In genomic region chr6:64034331-64034730, GRCh38 we compare ENCODE assay signal across 16 cellular contexts.
A peak's percentile ranks its signal among the peaks of the same experiment; 100 is the strongest.
DNase-seq lines count a peak whose midpoint lies in the region; ATAC-seq and TF ChIP-seq lines count a peak whose summit lies in the region.
"Had no signal": no experiment of that assay in that cellular context is flagged by ENCODE, and none has a peak within 500 bp of the region (broad histone marks: within the 10 kb centered on the region; RNA-seq: fewer than 3 reads in every experiment).

No MANE protein-coding gene starts in this region.

- no peak overlapping the region for H3K4me3 ChIP-seq in GM23338
- H3K4me3 ChIP-seq in stomach smooth muscle (ENCODE audit: low read length in 2 of 2) = no peak overlapping the region
- H3K4me3 ChIP-seq: BLaER1 treated with 17β-estradiol and CSF1 and Interleukin-3, amounts not matched to agents 10 nM and 100 nM; GM23248 had no signal

- no peaks in the 10 kb centered on the region for H4K20me1 ChIP-seq in GM23338 (replicated peaks; ENCODE audit: insufficient read depth)
- H4K20me1 ChIP-seq: BLaER1 treated with 17β-estradiol and CSF1 and Interleukin-3, amounts not matched to agents 10 nM and 100 nM had no signal

- TF ChIP-seq CTCF in GM23338 (conservative IDR thresholded peaks at IDR 0.05; ENCODE audit: low read depth in 2 of 2) (no peak), foreskin keratinocyte (conservative IDR thresholded peaks at IDR 0.05) (no peak)
- no peak for TF ChIP-seq CTCF in CD4-positive, alpha-beta T cell (IDR thresholded peaks at IDR 0.05)

- H3K27ac Mint-ChIP-seq in GM23338 = no peak overlapping the region
- no peak overlapping the region for H3K27ac Mint-ChIP-seq in CD4-positive, alpha-beta T cell
- H3K27ac Mint-ChIP-seq: B cell; CD8-positive, alpha-beta memory T cell had no signal

- no peaks in the 10 kb centered on the region for H3K9me3 ChIP-seq in stomach smooth muscle (ENCODE audit: control insufficient read depth in 2 of 2, low read length in 2 of 2)
- H3K9me3 ChIP-seq in CD4-positive, alpha-beta T cell (ENCODE audit: control insufficient read depth, low read length) = no peaks in the 10 kb centered on the region

- intact Hi-C loops in CD4-positive, alpha-beta T cell (cut with DNase I, micrococcal nuclease) = no loop called here

- CTCF ChIA-PET in CD4-positive, alpha-beta T cell (lab: Charles Lee) = no interaction called here

- POLR2A ChIA-PET in CD4-positive, alpha-beta T cell (lab: Charles Lee) = interaction anchor here (0.5 kb wide), 1 partner anchor 24 kb away, joined by 3 read pairs; no protein-coding TSS in a partner anchor

- no peaks in the 10 kb centered on the region for H3F3A ChIP-seq in GM23338 (replicated peaks; ENCODE audit: low read depth)

- no peak for DNase-seq in GM23338 (ENCODE audit: low spot score)
- DNase-seq in epithelial cell of prostate (ENCODE audit: low read depth, low spot score) = no peak
- DNase-seq in foreskin keratinocyte = no peak
- DNase-seq in CD4-positive, alpha-beta T cell = no peak
- DNase-seq in NCI-H1417 treated with DMSO at 0.1 percent for 48 hours (lab: John Stamatoyannopoulos, UW) = no peak
- no peak for DNase-seq in SIG-M5 treated with dmso at 0.1 percent for 504 hours (lab: John Stamatoyannopoulos, UW; ENCODE audit: unreplicated experiment)
- DNase-seq: CD8-positive, alpha-beta memory T cell; COR-L47; DMS153; DMS79; GDM1; GM23248; HCEC 1CT had no signal

- H3K79me2 ChIP-seq in GM23338 (replicated peaks; ENCODE audit: insufficient read depth) = no peaks in the 10 kb centered on the region

- H3K36me3 ChIP-seq in GM23338 (ENCODE audit: insufficient read depth) (no peaks in the 10 kb centered on the region), stomach smooth muscle (ENCODE audit: control insufficient read depth in 2 of 2, insufficient read depth in 2 of 2, low read length in 2 of 2) (no peaks in the 10 kb centered on the region)
- H3K36me3 ChIP-seq: BLaER1 treated with 17β-estradiol and CSF1 and Interleukin-3, amounts not matched to agents 10 nM and 100 nM had no signal

- no peak overlapping the region for H3K4me3 Mint-ChIP-seq in GM23338
- H3K4me3 Mint-ChIP-seq in CD4-positive, alpha-beta T cell = no peak overlapping the region
- H3K4me3 Mint-ChIP-seq: B cell; CD8-positive, alpha-beta memory T cell had no signal

- no peak overlapping the region for H3K9ac ChIP-seq in stomach smooth muscle (ENCODE audit: low read length in 2 of 2)
- H3K9ac ChIP-seq: BLaER1 treated with 17β-estradiol and CSF1 and Interleukin-3, amounts not matched to agents 10 nM and 100 nM; GM23248 had no signal

- no peak for ATAC-seq in GM23338
- ATAC-seq in foreskin keratinocyte = no peak
- ATAC-seq in CD4-positive, alpha-beta T cell (ENCODE audit: poor library complexity) = no peak

- peaks cover 23% of the 10 kb centered on the region for H3K9me3 Mint-ChIP-seq in GM23338
- H3K9me3 Mint-ChIP-seq in CD4-positive, alpha-beta T cell = peaks cover 7% of the 10 kb centered on the region

- no peaks in the 10 kb centered on the region for H3K4me1 Mint-ChIP-seq in GM23338
- no peaks in the 10 kb centered on the region for H3K4me1 Mint-ChIP-seq in CD4-positive, alpha-beta T cell (ENCODE audit: low read depth)
- H3K4me1 Mint-ChIP-seq: B cell; CD8-positive, alpha-beta memory T cell had no signal

- H3K9me2 ChIP-seq in GM23338 (ENCODE audit: insufficient read depth) = no peaks in the 10 kb centered on the region

- H3K27ac ChIP-seq in GM23338 (ENCODE audit: low read depth) (no peak overlapping the region), epithelial cell of prostate (peak overlapping the region; percentile 85), foreskin keratinocyte (peak overlapping the region; percentile 87), stomach smooth muscle (ENCODE audit: low read length) (peak overlapping the region; percentile 12)
- H3K27ac ChIP-seq in CD4-positive, alpha-beta T cell (ENCODE audit: low read depth, low read length) = no peak overlapping the region
- H3K27ac ChIP-seq: BLaER1 treated with 17β-estradiol and CSF1 and Interleukin-3, amounts not matched to agents 10 nM and 100 nM; GM23248 had no signal

- no peaks in the 10 kb centered on the region for H3K4me1 ChIP-seq in GM23338 (ENCODE audit: insufficient read depth)
- H3K4me1 ChIP-seq in foreskin keratinocyte = peaks cover 14% of the 10 kb centered on the region
- no peaks in the 10 kb centered on the region for H3K4me1 ChIP-seq in stomach smooth muscle (ENCODE audit: control insufficient read depth, insufficient read depth, low read length)
- H3K4me1 ChIP-seq: BLaER1 treated with 17β-estradiol and CSF1 and Interleukin-3, amounts not matched to agents 10 nM and 100 nM had no signal

- H3K36me3 Mint-ChIP-seq in GM23338 (ENCODE audit: low read depth) = peaks cover 14% of the 10 kb centered on the region
- no peaks in the 10 kb centered on the region for H3K36me3 Mint-ChIP-seq in CD4-positive, alpha-beta T cell (ENCODE audit: low read depth)
- H3K36me3 Mint-ChIP-seq: CD8-positive, alpha-beta memory T cell had no signal

- H3K4me2 ChIP-seq in GM23338 = no peak overlapping the region
- H3K4me2 ChIP-seq: BLaER1 treated with 17β-estradiol and CSF1 and Interleukin-3, amounts not matched to agents 10 nM and 100 nM had no signal

- H2AFZ ChIP-seq in GM23338 = 0 out of 2 replicates have a peak overlapping the region, but pooled peaks have one; percentile 47
- H2AFZ ChIP-seq: GM23248 had no signal

- H3K27me3 Mint-ChIP-seq in GM23338 (ENCODE audit: insufficient read depth, low read depth, poor library complexity) = peaks cover 2% of the 10 kb centered on the region
- no peaks in the 10 kb centered on the region for H3K27me3 Mint-ChIP-seq in CD4-positive, alpha-beta T cell
- H3K27me3 Mint-ChIP-seq: B cell; CD8-positive, alpha-beta memory T cell had no signal

- no peaks in the 10 kb centered on the region for H3K27me3 ChIP-seq in GM23338 (ENCODE audit: insufficient read depth)
- H3K27me3 ChIP-seq in foreskin keratinocyte = no peaks in the 10 kb centered on the region
- no peaks in the 10 kb centered on the region for H3K27me3 ChIP-seq in stomach smooth muscle (ENCODE audit: control insufficient read depth in 1 of 2, insufficient read depth in 2 of 2, low read length in 2 of 2)
- H3K27me3 ChIP-seq in CD4-positive, alpha-beta T cell (ENCODE audit: control insufficient read depth, insufficient read depth, low read length) = no peaks in the 10 kb centered on the region
- H3K27me3 ChIP-seq: BLaER1 treated with 17β-estradiol and CSF1 and Interleukin-3, amounts not matched to agents 10 nM and 100 nM had no signal

TF ChIP-seq in GM23338, 12 proteins besides CTCF, POLR2A, EP300 and RAD21:
- TF ChIP-seq ETS1 (IDR thresholded peaks at IDR 0.05) (no peak), POLR2AphosphoS5 (IDR thresholded peaks at IDR 0.05; ENCODE audit: low read depth) (no peak), ZNF331 (CRISPR knock-in tag; IDR thresholded peaks at IDR 0.05; ENCODE audit: low read depth) (no peak), EZH2phosphoT487 (IDR thresholded peaks at IDR 0.05; ENCODE audit: unreplicated experiment) (no peak), NANOG (IDR thresholded peaks at IDR 0.05; ENCODE audit: borderline replicate concordance) (no peak), REST (IDR thresholded peaks at IDR 0.05; ENCODE audit: unreplicated experiment) (no peak)

Comparison
In these comparisons a context has a peak if more than half of its experiments do, and no peak if none do; other contexts are left out.
1. H3K27ac ChIP-seq: peak in epithelial cell of prostate (single experiment), foreskin keratinocyte (single experiment) and stomach smooth muscle (single experiment); none in GM23338 (single experiment) and CD4-positive, alpha-beta T cell (single experiment).